Comparison of ENCODE assay signal across 10 cellular contexts in the genomic region with DNA sequence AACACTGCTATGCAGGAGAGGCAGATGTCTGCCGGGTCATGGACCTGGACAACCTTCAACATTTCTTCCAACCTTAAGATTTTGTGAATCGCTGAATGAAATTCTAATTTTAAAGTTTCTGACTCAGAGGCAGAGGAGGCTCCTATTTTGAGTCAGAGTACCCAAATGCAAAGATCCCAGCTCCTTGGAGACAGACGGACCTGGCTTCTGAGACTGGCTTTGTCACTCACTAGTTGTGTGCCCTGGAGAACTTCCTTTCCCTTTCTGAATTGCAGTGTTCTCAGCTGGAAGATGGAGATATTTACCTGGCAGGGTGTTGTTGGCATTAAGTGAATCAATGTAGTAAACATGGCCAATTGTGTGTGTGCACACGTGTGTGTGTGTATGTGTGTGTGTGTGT. TPM values are rescaled to one million over a fixed set of nuclear protein-coding genes. Genes with fewer than 3 reads are reported as not detected.
DNase-seq lines count a peak whose midpoint lies in the region; ATAC-seq, FAIRE-seq and TF ChIP-seq lines count a peak whose summit lies in the region.
"Had no signal": no experiment of that assay in that cellular context is flagged by ENCODE, and none has a peak within 500 bp of the region (broad histone marks: within the 10 kb centered on the region; RNA-seq: fewer than 3 reads in every experiment).

No MANE protein-coding gene starts in this region.

- peaks cover 13% of the 10 kb centered on the region for H3K27me3 Mint-ChIP-seq in endothelial cell (ENCODE audit: unreplicated experiment)

- H3K36me3 Mint-ChIP-seq in endothelial cell (ENCODE audit: low read depth, unreplicated experiment): peaks cover 10% of the 10 kb centered on the region

- H3K9me3 Mint-ChIP-seq in endothelial cell (ENCODE audit: unreplicated experiment): no peaks in the 10 kb centered on the region

- no peak for ATAC-seq in GM18867 (IDR thresholded peaks at IDR 0.05; ENCODE audit: unreplicated experiment)

- TF ChIP-seq POLR2A in GM12891 (IDR thresholded peaks at IDR 0.05; ENCODE audit: low read depth, low read length): no peak

- FAIRE-seq in GM12891 (lab: Jason Lieb, UNC): peak; percentile 35

- intact Hi-C loops in posterior vena cava (cut with DNase I): loop anchor here (2.0 to 10.0 kb wide), 4 partner anchors 52 to 228 kb away; partner anchors contain the start of genes IER5 (in 2 of the 2), KIAA1614 (in 1 of the 2) and MR1 (in 1 of the 2)

- no peak for TF ChIP-seq CTCF in endothelial cell (IDR thresholded peaks at IDR 0.05; ENCODE audit: unreplicated experiment)

- no peak overlapping the region for H3K27ac Mint-ChIP-seq in endothelial cell (ENCODE audit: unreplicated experiment)

- no peak overlapping the region for H3K4me3 Mint-ChIP-seq in endothelial cell (ENCODE audit: unreplicated experiment)

- peak; percentile 33 for DNase-seq in AG08395 (ENCODE audit: low spot score)
- no peak for DNase-seq in GM12891 (ENCODE audit: insufficient read length, low spot score)
- peak; percentile 51 to 63 for DNase-seq in activated T-cell treated with anti-CD3 and anti-CD28 coated beads, Interleukin-2, amount 50 U/mL, for 48 hours
- DNase-seq in fibroblast of peridontal ligament (ENCODE audit: extremely low read depth): peak; percentile 17
- DNase-seq in NCI-H774 (lab: John Stamatoyannopoulos, UW): no peak
- no peak for DNase-seq in posterior vena cava (ENCODE audit: low spot score)
- no peak for DNase-seq in endothelial cell (ENCODE audit: low spot score)
- DNase-seq: foreskin melanocyte, NCI-H1694 had no signal

- H3K4me1 Mint-ChIP-seq in endothelial cell (ENCODE audit: unreplicated experiment): peaks cover 59% of the 10 kb centered on the region

TF ChIP-seq in GM12891, 5 proteins besides CTCF, POLR2A, EP300 and RAD21:
- TF ChIP-seq PAX5 (IDR thresholded peaks at IDR 0.05; ENCODE audit: insufficient read depth, low read length, severe bottlenecking) (no peak), TAF1 (IDR thresholded peaks at IDR 0.05; ENCODE audit: low read depth, low read length) (no peak), SPI1 (IDR thresholded peaks at IDR 0.05; ENCODE audit: low read depth, low read length) (no peak), POLR2AphosphoS5 (IDR thresholded peaks at IDR 0.05; ENCODE audit: low read depth, low read length) (no peak), POU2F2 (IDR thresholded peaks at IDR 0.05; ENCODE audit: low read depth, low read length) (no peak)

RNA-seq across cellular contexts. Expression of gene IER5, which starts 51.9 kb away (rescaled TPM):
- polyA plus RNA-seq in GM12891 (2012; ENCODE audit: low read depth, missing spikeins): 33.9 TPM
- 10 to 100 TPM; 12.0 to 27.3 TPM for total RNA-seq in posterior vena cava
- total RNA-seq in endothelial cell (ENCODE audit: unreplicated experiment): 18.0 TPM

Comparison
In these comparisons a context has a peak if more than half of its experiments do, and no peak if none do; other contexts are left out.
1. DNase-seq: peak in AG08395 (single experiment), activated T-cell treated with anti-CD3 and anti-CD28 coated beads, Interleukin-2, amount 50 U/mL, for 48 hours (2 of 2) and fibroblast of peridontal ligament (single experiment); none in GM12891 (single experiment), NCI-H774 (single experiment), posterior vena cava (single experiment) and endothelial cell (single experiment).